27 cellular contexts compared by ENCODE assay signal in genomic region chr2:62348700-62349099, GRCh38.
"Had no signal": no experiment of that assay in that cellular context is flagged by ENCODE, and none has a peak within 500 bp of the region (broad histone marks: within the 10 kb centered on the region; RNA-seq: fewer than 3 reads in every experiment).

No MANE protein-coding gene starts in this region.

- H3K27me3 Mint-ChIP-seq: activated CD4-positive, alpha-beta memory T cell treated with anti-CD3 and anti-CD28 coated beads, Interleukin-2, amount 10 ng/mL, durations not matched to agents 7 days and 5 days; activated naive CD8-positive, alpha-beta T cell treated with anti-CD3 and anti-CD28 coated beads, Interleukin-2, amount 50 U/mL, for 24 hours; activated T-cell treated with anti-CD3 and anti-CD28 coated beads, Interleukin-2, amount 50 U/mL, for 24 hours; effector memory CD8-positive, alpha-beta T cell had no signal

- H3K9me3 Mint-ChIP-seq: activated CD4-positive, alpha-beta memory T cell treated with anti-CD3 and anti-CD28 coated beads, Interleukin-2, amount 10 ng/mL, durations not matched to agents 7 days and 5 days; activated naive CD8-positive, alpha-beta T cell treated with anti-CD3 and anti-CD28 coated beads, Interleukin-2, amount 50 U/mL, for 24 hours; activated T-cell treated with anti-CD3 and anti-CD28 coated beads, Interleukin-2, amount 50 U/mL, for 24 hours had no signal

- H3K4me1 Mint-ChIP-seq: activated CD4-positive, alpha-beta T cell treated with anti-CD3 and anti-CD28 coated beads, Interleukin-2, amount 10 ng/mL, durations not matched to agents 7 days and 5 days; natural killer cell had no signal

- DNase-seq: activated CD4-positive, alpha-beta memory T cell treated with anti-CD3 and anti-CD28 coated beads, Interleukin-2, amount 10 ng/mL, durations not matched to agents 7 days and 5 days; activated CD4-positive, alpha-beta T cell treated with anti-CD3 and anti-CD28 coated beads for 1 hour; activated CD4-positive, alpha-beta T cell treated with anti-CD3 and anti-CD28 coated beads, Interleukin-2, amount 10 ng/mL, durations not matched to agents 7 days and 5 days; activated CD8-positive, alpha-beta memory T cell treated with anti-CD3 and anti-CD28 coated beads, Interleukin-2, amount 50 U/mL, for 48 hours; activated gamma-delta T cell; activated naive CD4-positive, alpha-beta T cell treated with anti-CD3 and anti-CD28 coated beads, Interleukin-2, amount 50 U/mL, for 16 hours; activated naive CD8-positive, alpha-beta T cell treated with anti-CD3 and anti-CD28 coated beads, Interleukin-2, amount 50 U/mL, for 24 hours; activated T-cell treated with anti-CD3 and anti-CD28 coated beads, Interleukin-2, amount 50 U/mL, for 24 hours; amygdala; caudate nucleus; cortex of kidney; effector memory CD8-positive, alpha-beta T cell; erythroblast; gastrocnemius medialis; glutamatergic neuron; left ventricle myocardium inferior; mesendoderm; natural killer cell; occipital lobe; right cardiac atrium; stimulated activated CD4-positive, alpha-beta T cell treated with anti-CD3 and anti-CD28 coated beads, Interleukin-15, amount 100 ng/mL, for 24 hours; stimulated activated CD4-positive, alpha-beta T cell treated with anti-CD3 and anti-CD28 coated beads, Interleukin-2, amount 100 ng/mL, for 24 hours; stimulated activated naive CD8-positive, alpha-beta T cell treated with anti-CD3 and anti-CD28 coated beads, Interleukin-15, Interleukin-2, amounts not matched to agents 100 U/mL and 50 U/mL, for 24 hours; testis; transverse colon had no signal

- H3K27ac Mint-ChIP-seq: activated CD4-positive, alpha-beta memory T cell treated with anti-CD3 and anti-CD28 coated beads, Interleukin-2, amount 10 ng/mL, durations not matched to agents 7 days and 5 days; activated CD4-positive, alpha-beta T cell treated with anti-CD3 and anti-CD28 coated beads, Interleukin-2, amount 10 ng/mL, durations not matched to agents 7 days and 5 days; activated naive CD8-positive, alpha-beta T cell treated with anti-CD3 and anti-CD28 coated beads, Interleukin-2, amount 50 U/mL, for 24 hours; activated T-cell treated with anti-CD3 and anti-CD28 coated beads, Interleukin-2, amount 50 U/mL, for 24 hours; effector memory CD8-positive, alpha-beta T cell; natural killer cell; neural progenitor cell had no signal

- H3K4me3 Mint-ChIP-seq: activated CD4-positive, alpha-beta memory T cell treated with anti-CD3 and anti-CD28 coated beads, Interleukin-2, amount 10 ng/mL, durations not matched to agents 7 days and 5 days; activated CD4-positive, alpha-beta T cell treated with anti-CD3 and anti-CD28 coated beads, Interleukin-2, amount 10 ng/mL, durations not matched to agents 7 days and 5 days; activated naive CD8-positive, alpha-beta T cell treated with anti-CD3 and anti-CD28 coated beads, Interleukin-2, amount 50 U/mL, for 24 hours; activated T-cell treated with anti-CD3 and anti-CD28 coated beads, Interleukin-2, amount 50 U/mL, for 24 hours; effector memory CD8-positive, alpha-beta T cell; natural killer cell; neural progenitor cell had no signal

- H3K4me3 ChIP-seq: gastrocnemius medialis, left ventricle myocardium inferior, lung, neural progenitor cell, testis, transverse colon had no signal

- H3K36me3 Mint-ChIP-seq: natural killer cell, neural progenitor cell had no signal

- ATAC-seq: activated naive CD8-positive, alpha-beta T cell treated with anti-CD3 and anti-CD28 coated beads, Interleukin-2, amount 50 U/mL, for 24 hours; effector memory CD8-positive, alpha-beta T cell; gastrocnemius medialis; natural killer cell; right cardiac atrium; stimulated activated naive CD8-positive, alpha-beta T cell treated with anti-CD3 and anti-CD28 coated beads, Interleukin-15, Interleukin-2, amounts not matched to agents 100 U/mL and 50 U/mL, for 24 hours had no signal
